In genomic region chr9:76359365-76359764, GRCh38 we compare ENCODE assay signal across 1 cellular context.
TF ChIP-seq lines count a peak whose summit lies in the region.

No MANE protein-coding gene starts in this region.

TF ChIP-seq in K562, 482 proteins besides CTCF, POLR2A, EP300 and RAD21 (continues in another document):
- TF ChIP-seq MTA3 (IDR thresholded peaks at IDR 0.05; ENCODE audit: borderline replicate concordance) (peak; percentile 75), CBFA2T2 (conservative IDR thresholded peaks at IDR 0.05) (peak; percentile 95), MAZ (CRISPR knock-in tag; conservative IDR thresholded peaks at IDR 0.05 in 1 of 2, IDR thresholded peaks at IDR 0.05 in 1 of 2) (no peak), HDAC1 (IDR thresholded peaks at IDR 0.05) (peak in 1 of 2 experiments; percentile 67; a peak in 2 of 4 replicates), RCOR1 (IDR thresholded peaks at IDR 0.05; ENCODE audit: borderline replicate concordance in 1 of 2, low read depth in 2 of 2, low read length in 2 of 2) (peak; percentile 30 to 73; a peak in 3 of 4 replicates), SPI1 (IDR thresholded peaks at IDR 0.05; ENCODE audit: borderline replicate concordance, low read depth, low read length) (peak; percentile 46; the same call in 1 of the 2 replicates), NBN (IDR thresholded peaks at IDR 0.05; ENCODE audit: low read depth) (0 out of 2 replicates have a peak, but pooled peaks have one; percentile 39), ARNT (IDR thresholded peaks at IDR 0.05) (peak; percentile 29 to 57; a peak in 2 of 4 replicates), ZBED1 (IDR thresholded peaks at IDR 0.05) (no peak), C11orf30 (IDR thresholded peaks at IDR 0.05; ENCODE audit: low read depth) (peak; percentile 57), HDAC3 (IDR thresholded peaks at IDR 0.05; ENCODE audit: borderline replicate concordance, partially characterized antibody) (peak; percentile 52), NCOR1 (IDR thresholded peaks at IDR 0.05) (peak; percentile 93), POLR3A (IDR thresholded peaks at IDR 0.05; ENCODE audit: borderline replicate concordance, extremely low read depth, insufficient read depth, insufficient read length) (no peak), NEUROD1 (IDR thresholded peaks at IDR 0.05; ENCODE audit: borderline replicate concordance, low read depth, low read length, partially characterized antibody) (peak; percentile 57), ZNF644 (tag; IDR thresholded peaks at IDR 0.05; ENCODE audit: low read depth) (no peak), MYC (IDR thresholded peaks at IDR 0.05; ENCODE audit: low read depth, low read length) (peak; percentile 46; the same call in 1 of the 2 replicates), MYC (CRISPR knock-in tag; IDR thresholded peaks at IDR 0.05; ENCODE audit: borderline replicate concordance, low read depth) (no peak), DPF2 (IDR thresholded peaks at IDR 0.05) (peak; percentile 91), NFIC (IDR thresholded peaks at IDR 0.05) (peak; percentile 79), KHSRP (IDR thresholded peaks at IDR 0.05) (peak; percentile 60; the same call in 1 of the 2 replicates), NFE2 (IDR thresholded peaks at IDR 0.05; ENCODE audit: low read depth) (peak; percentile 9; the same call in 1 of the 2 replicates), MCM3 (IDR thresholded peaks at IDR 0.05) (no peak), CCNT2 (IDR thresholded peaks at IDR 0.05; ENCODE audit: borderline replicate concordance, extremely low read depth, insufficient read length, low read depth, low read length) (peak; percentile 86), RAD51 (IDR thresholded peaks at IDR 0.05; ENCODE audit: borderline replicate concordance, low read depth) (peak; percentile 8; the same call in 1 of the 2 replicates), CREB1 (IDR thresholded peaks at IDR 0.05) (peak; percentile 42; the same call in 1 of the 2 replicates), CREB1 (CRISPR knock-in tag; IDR thresholded peaks at IDR 0.05) (no peak; the same call in 1 of the 2 replicates), U2AF2 (optimal IDR thresholded peaks at IDR 0.05; ENCODE audit: low read depth, low read length) (no peak), GATAD2B (IDR thresholded peaks at IDR 0.05; ENCODE audit: borderline replicate concordance) (peak; percentile 37; the same call in 1 of the 2 replicates), POLR2AphosphoS5 (IDR thresholded peaks at IDR 0.05; ENCODE audit: control insufficient read depth, insufficient read depth, low read depth, low read length) (peak; percentile 87), SIX5 (IDR thresholded peaks at IDR 0.05; ENCODE audit: borderline replicate concordance in 1 of 2, insufficient read depth in 1 of 2, low read depth in 1 of 2, low read length in 2 of 2) (no peak), MTA2 (IDR thresholded peaks at IDR 0.05; ENCODE audit: low read depth) (peak; percentile 91), NR2C1 (IDR thresholded peaks at IDR 0.05) (peak; percentile 38; the same call in 1 of the 2 replicates), NR2C1 (tag; IDR thresholded peaks at IDR 0.05) (peak; percentile 27; the same call in 1 of the 2 replicates), SMAD1 (IDR thresholded peaks at IDR 0.05; ENCODE audit: low read depth, low read length, partially characterized antibody) (peak; percentile 29), MXD1 (CRISPR knock-in tag; IDR thresholded peaks at IDR 0.05; ENCODE audit: borderline replicate concordance, poor library complexity, severe bottlenecking) (no peak), PML (IDR thresholded peaks at IDR 0.05; ENCODE audit: low read length) (peak; percentile 88), CTBP1 (IDR thresholded peaks at IDR 0.05; ENCODE audit: borderline replicate concordance) (peak; percentile 89), HSF4 (CRISPR knock-in tag; IDR thresholded peaks at IDR 0.05; ENCODE audit: borderline replicate concordance) (no peak), SRSF3 (IDR thresholded peaks at IDR 0.05; ENCODE audit: insufficient read depth, low read length) (no peak), ZEB2 (IDR thresholded peaks at IDR 0.05) (peak; percentile 98), FOXM1 (IDR thresholded peaks at IDR 0.05; ENCODE audit: low read depth) (peak; percentile 82), FOXM1 (CRISPR knock-in tag; IDR thresholded peaks at IDR 0.05; ENCODE audit: low read depth) (no peak), ATF7 (IDR thresholded peaks at IDR 0.05) (peak; percentile 93), ESRRA (IDR thresholded peaks at IDR 0.05; ENCODE audit: borderline replicate concordance, low read depth) (0 out of 2 replicates have a peak, but pooled peaks have one; percentile 24), TCF3 (CRISPR knock-in tag; IDR thresholded peaks at IDR 0.05) (peak; percentile 95), ATF1 (CRISPR knock-in tag; IDR thresholded peaks at IDR 0.05) (no peak), ATF1 (tag; IDR thresholded peaks at IDR 0.05) (peak; percentile 26; the same call in 1 of the 2 replicates), HNRNPUL1 (IDR thresholded peaks at IDR 0.05; ENCODE audit: low read length) (no peak), ZNF274 (IDR thresholded peaks at IDR 0.05; ENCODE audit: borderline replicate concordance, low read depth, low read length) (peak; percentile 26; the same call in 1 of the 2 replicates), MAFF (IDR thresholded peaks at IDR 0.05; ENCODE audit: low read length) (peak; percentile 3; the same call in 1 of the 2 replicates), MYNN (IDR thresholded peaks at IDR 0.05) (peak; percentile 60; the same call in 1 of the 2 replicates), MYNN (CRISPR knock-in tag; IDR thresholded peaks at IDR 0.05) (no peak), DMBX1 (CRISPR knock-in tag; IDR thresholded peaks at IDR 0.05; ENCODE audit: borderline replicate concordance) (peak; percentile 59; the same call in 1 of the 2 replicates), GTF3C2 (IDR thresholded peaks at IDR 0.05; ENCODE audit: borderline replicate concordance, extremely low read depth, insufficient read length) (no peak), LEF1 (IDR thresholded peaks at IDR 0.05) (peak; percentile 71), NCOA1 (IDR thresholded peaks at IDR 0.05; ENCODE audit: low read depth) (peak; percentile 81; the same call in 1 of the 2 replicates), CXXC5 (CRISPR knock-in tag; IDR thresholded peaks at IDR 0.05) (peak; percentile 51), ARID1B (IDR thresholded peaks at IDR 0.05) (peak; percentile 97), NR1H2 (CRISPR knock-in tag; IDR thresholded peaks at IDR 0.05) (no peak), SMARCA4 (IDR thresholded peaks at IDR 0.05) (peak; percentile 94), KLF16 (IDR thresholded peaks at IDR 0.05) (peak; percentile 79), RUNX1 (IDR thresholded peaks at IDR 0.05; ENCODE audit: low read depth) (no peak), KLF13 (tag; IDR thresholded peaks at IDR 0.05; ENCODE audit: borderline replicate concordance, low read depth) (no peak), CC2D1A (IDR thresholded peaks at IDR 0.05) (peak; percentile 73; the same call in 1 of the 2 replicates), HDAC8 (tag; IDR thresholded peaks at IDR 0.05) (no peak)
- TF ChIP-seq, protein P1, sequence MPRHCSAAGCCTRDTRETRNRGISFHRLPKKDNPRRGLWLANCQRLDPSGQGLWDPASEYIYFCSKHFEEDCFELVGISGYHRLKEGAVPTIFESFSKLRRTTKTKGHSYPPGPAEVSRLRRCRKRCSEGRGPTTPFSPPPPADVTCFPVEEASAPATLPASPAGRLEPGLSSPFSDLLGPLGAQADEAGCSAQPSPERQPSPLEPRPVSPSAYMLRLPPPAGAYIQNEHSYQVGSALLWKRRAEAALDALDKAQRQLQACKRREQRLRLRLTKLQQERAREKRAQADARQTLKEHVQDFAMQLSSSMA (CRISPR knock-in tag; IDR thresholded peaks at IDR 0.05) = no peak
- TF ChIP-seq, protein P2, sequence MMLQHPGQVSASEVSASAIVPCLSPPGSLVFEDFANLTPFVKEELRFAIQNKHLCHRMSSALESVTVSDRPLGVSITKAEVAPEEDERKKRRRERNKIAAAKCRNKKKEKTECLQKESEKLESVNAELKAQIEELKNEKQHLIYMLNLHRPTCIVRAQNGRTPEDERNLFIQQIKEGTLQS (IDR thresholded peaks at IDR 0.05) = peak; percentile 84
- TF ChIP-seq, protein P2 (CRISPR knock-in tag; conservative IDR thresholded peaks at IDR 0.05) = no peak
- TF ChIP-seq, protein P3, sequence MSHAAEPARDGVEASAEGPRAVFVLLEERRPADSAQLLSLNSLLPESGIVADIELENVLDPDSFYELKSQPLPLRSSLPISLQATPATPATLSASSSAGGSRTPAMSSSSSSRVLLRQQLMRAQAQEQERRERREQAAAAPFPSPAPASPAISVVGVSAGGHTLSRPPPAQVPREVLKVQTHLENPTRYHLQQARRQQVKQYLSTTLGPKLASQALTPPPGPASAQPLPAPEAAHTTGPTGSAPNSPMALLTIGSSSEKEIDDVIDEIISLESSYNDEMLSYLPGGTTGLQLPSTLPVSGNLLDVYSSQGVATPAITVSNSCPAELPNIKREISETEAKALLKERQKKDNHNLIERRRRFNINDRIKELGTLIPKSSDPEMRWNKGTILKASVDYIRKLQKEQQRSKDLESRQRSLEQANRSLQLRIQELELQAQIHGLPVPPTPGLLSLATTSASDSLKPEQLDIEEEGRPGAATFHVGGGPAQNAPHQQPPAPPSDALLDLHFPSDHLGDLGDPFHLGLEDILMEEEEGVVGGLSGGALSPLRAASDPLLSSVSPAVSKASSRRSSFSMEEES (CRISPR knock-in tag; IDR thresholded peaks at IDR 0.05) = no peak
- TF ChIP-seq, protein P4, sequence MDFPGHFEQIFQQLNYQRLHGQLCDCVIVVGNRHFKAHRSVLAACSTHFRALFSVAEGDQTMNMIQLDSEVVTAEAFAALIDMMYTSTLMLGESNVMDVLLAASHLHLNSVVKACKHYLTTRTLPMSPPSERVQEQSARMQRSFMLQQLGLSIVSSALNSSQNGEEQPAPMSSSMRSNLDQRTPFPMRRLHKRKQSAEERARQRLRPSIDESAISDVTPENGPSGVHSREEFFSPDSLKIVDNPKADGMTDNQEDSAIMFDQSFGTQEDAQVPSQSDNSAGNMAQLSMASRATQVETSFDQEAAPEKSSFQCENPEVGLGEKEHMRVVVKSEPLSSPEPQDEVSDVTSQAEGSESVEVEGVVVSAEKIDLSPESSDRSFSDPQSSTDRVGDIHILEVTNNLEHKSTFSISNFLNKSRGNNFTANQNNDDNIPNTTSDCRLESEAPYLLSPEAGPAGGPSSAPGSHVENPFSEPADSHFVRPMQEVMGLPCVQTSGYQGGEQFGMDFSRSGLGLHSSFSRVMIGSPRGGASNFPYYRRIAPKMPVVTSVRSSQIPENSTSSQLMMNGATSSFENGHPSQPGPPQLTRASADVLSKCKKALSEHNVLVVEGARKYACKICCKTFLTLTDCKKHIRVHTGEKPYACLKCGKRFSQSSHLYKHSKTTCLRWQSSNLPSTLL (IDR thresholded peaks at IDR 0.05) = no peak
- TF ChIP-seq, protein P5, sequence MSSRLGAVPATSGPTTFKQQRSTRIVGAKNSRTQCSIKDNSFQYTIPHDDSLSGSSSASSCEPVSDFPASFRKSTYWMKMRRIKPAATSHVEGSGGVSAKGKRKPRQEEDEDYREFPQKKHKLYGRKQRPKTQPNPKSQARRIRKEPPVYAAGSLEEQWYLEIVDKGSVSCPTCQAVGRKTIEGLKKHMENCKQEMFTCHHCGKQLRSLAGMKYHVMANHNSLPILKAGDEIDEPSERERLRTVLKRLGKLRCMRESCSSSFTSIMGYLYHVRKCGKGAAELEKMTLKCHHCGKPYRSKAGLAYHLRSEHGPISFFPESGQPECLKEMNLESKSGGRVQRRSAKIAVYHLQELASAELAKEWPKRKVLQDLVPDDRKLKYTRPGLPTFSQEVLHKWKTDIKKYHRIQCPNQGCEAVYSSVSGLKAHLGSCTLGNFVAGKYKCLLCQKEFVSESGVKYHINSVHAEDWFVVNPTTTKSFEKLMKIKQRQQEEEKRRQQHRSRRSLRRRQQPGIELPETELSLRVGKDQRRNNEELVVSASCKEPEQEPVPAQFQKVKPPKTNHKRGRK (tag; IDR thresholded peaks at IDR 0.05) = no peak
- TF ChIP-seq, protein P6, sequence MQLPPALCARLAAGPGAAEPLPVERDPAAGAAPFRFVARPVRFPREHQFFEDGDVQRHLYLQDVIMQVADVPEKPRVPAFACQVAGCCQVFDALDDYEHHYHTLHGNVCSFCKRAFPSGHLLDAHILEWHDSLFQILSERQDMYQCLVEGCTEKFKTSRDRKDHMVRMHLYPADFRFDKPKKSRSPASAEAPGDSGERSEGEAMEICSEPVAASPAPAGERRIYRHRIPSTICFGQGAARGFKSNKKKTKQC (CRISPR knock-in tag; IDR thresholded peaks at IDR 0.05) = no peak
- TF ChIP-seq, protein P7, sequence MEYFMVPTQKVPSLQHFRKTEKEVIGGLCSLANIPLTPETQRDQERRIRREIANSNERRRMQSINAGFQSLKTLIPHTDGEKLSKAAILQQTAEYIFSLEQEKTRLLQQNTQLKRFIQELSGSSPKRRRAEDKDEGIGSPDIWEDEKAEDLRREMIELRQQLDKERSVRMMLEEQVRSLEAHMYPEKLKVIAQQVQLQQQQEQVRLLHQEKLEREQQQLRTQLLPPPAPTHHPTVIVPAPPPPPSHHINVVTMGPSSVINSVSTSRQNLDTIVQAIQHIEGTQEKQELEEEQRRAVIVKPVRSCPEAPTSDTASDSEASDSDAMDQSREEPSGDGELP (CRISPR knock-in tag; IDR thresholded peaks at IDR 0.05; ENCODE audit: borderline replicate concordance) = no peak; the same call in 1 of the 2 replicates
